ENCODE assay signal across 27 cellular contexts in the genomic region with DNA sequence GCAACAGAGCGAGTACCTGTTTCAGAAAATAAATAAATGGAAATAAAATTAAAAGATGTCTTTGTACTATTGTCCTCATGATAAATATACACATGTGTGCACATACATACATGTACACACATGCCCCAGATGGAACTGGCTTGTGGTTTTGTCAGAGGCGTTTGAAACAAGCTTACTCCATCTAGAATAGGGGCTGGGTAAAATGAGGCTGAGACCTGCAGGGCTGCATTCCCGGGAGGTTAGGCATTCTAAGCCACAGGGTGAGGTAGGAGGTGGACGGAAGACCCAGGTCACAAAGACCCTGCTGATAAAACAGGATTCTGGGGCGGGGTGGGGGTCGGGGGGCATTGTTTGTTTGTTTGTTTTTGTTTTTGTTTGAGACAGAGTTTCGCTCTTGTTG. TPM values are rescaled to one million over a fixed set of nuclear protein-coding genes. Genes with fewer than 3 reads are reported as not detected.
DNase-seq lines count a peak whose midpoint lies in the region; ATAC-seq and TF ChIP-seq lines count a peak whose summit lies in the region.
"Had no signal": no experiment of that assay in that cellular context is flagged by ENCODE, and none has a peak within 500 bp of the region (broad histone marks: within the 10 kb centered on the region; RNA-seq: fewer than 3 reads in every experiment).

No MANE protein-coding gene starts in this region.

- no peak overlapping the region for H3K14ac ChIP-seq in trophoblast cell (ENCODE audit: low read length)

- H3K27me3 ChIP-seq in PC-9 (ENCODE audit: insufficient read depth, low read depth) (no peaks in the 10 kb centered on the region), trophoblast cell (ENCODE audit: insufficient read depth, low read length) (no peaks in the 10 kb centered on the region), gastrocnemius medialis (no peaks in the 10 kb centered on the region)
- H3K27me3 ChIP-seq: BE2C, MG63, SJSA1 had no signal

- no TSS peak for BruUV-seq in PC-9 (replicated peaks; lab: Mats Ljungman, UMichigan)

- ATAC-seq in activated CD4-positive, CD25-positive, alpha-beta regulatory T cell treated with anti-CD3 and anti-CD28 coated beads, Interleukin-2, amount 50 U/mL, for 24 hours = no peak
- ATAC-seq in gastrocnemius medialis = no peak
- ATAC-seq: HepG2, K562 had no signal

- DNase-seq in ELF-1 (ENCODE audit: low read depth, low spot score) = peak; percentile 65
- peak; percentile 52 to 79 for DNase-seq in PC-9
- DNase-seq in epithelial cell of prostate (ENCODE audit: low read depth, low spot score) = peak; percentile 84
- peak; percentile 91 to 92 for DNase-seq in trophoblast cell
- no peak for DNase-seq in NCI-H1417 (lab: John Stamatoyannopoulos, UW)
- DNase-seq in gastrocnemius medialis = no peak
- DNase-seq: 8988T; ACHN; BE2C; CD8-positive, alpha-beta memory T cell; DMS 273 treated with DMSO at 0.1 percent for 48 hours; DMS79; EL; GF-D8; MG63; NCI-H1048; NCI-H1436 treated with DMSO at 0.1 percent for 48 hours; NCI-H187 treated with DMSO at 0.1 percent for 48 hours; NCI-H446; NCI-H524 treated with DMSO at 0.1 percent for 48 hours; NCI-H774; Right ventricle myocardium superior; RPMI8226 had no signal

- peak overlapping the region; percentile 55 for H4K8ac ChIP-seq in trophoblast cell (ENCODE audit: low read depth, low read length)

- intact Hi-C loops in PC-9 (cut with micrococcal nuclease; ENCODE audit: unreplicated experiment) = no loop called here
- intact Hi-C loops in gastrocnemius medialis (cut with DNase I; ENCODE audit: low total_unique reads) = loop anchor here (10.0 kb wide), 1 partner anchor 216 kb away; no protein-coding TSS in a partner anchor

- H4K91ac ChIP-seq in trophoblast cell (ENCODE audit: low read depth, low read length) = peak overlapping the region; percentile 91

- no peak overlapping the region for H4K12ac ChIP-seq in trophoblast cell (ENCODE audit: low read depth, low read length)

- peak overlapping the region; percentile 94 for H3K27ac ChIP-seq in PC-9
- peak overlapping the region; percentile 93 for H3K27ac ChIP-seq in epithelial cell of prostate
- peak overlapping the region; percentile 80 for H3K27ac ChIP-seq in trophoblast cell (ENCODE audit: low read depth, low read length)
- H3K27ac ChIP-seq in gastrocnemius medialis = no peak overlapping the region
- H3K27ac ChIP-seq: SJSA1 had no signal

- H3K79me2 ChIP-seq in PC-9 (ENCODE audit: low read depth) (no peaks in the 10 kb centered on the region), trophoblast cell (ENCODE audit: control insufficient read depth, insufficient read depth, low read length, poor library complexity) (peaks cover 2% of the 10 kb centered on the region)

- H2AFZ ChIP-seq in PC-9 = no peak overlapping the region
- H2AFZ ChIP-seq in trophoblast cell (ENCODE audit: insufficient read depth, low read length, poor library complexity) = no peak overlapping the region

- H3K4ac ChIP-seq in trophoblast cell (ENCODE audit: low read depth, low read length) = peak overlapping the region; percentile 63

- H3K9me2 ChIP-seq in PC-9 (ENCODE audit: insufficient read depth) = no peaks in the 10 kb centered on the region

- peak overlapping the region; percentile 92 for H2BK12ac ChIP-seq in trophoblast cell (ENCODE audit: low read length)

- in situ Hi-C loops in gastrocnemius medialis (cut with MboI; ENCODE audit: low sequenced_read_pairs in 4 of 4) = no loop called here

- peaks cover 33% of the 10 kb centered on the region for H3F3A ChIP-seq in PC-9 (ENCODE audit: insufficient read depth, low read depth)

- H3K9me3 ChIP-seq in PC-9 (ENCODE audit: insufficient read depth, low read depth) (no peaks in the 10 kb centered on the region), trophoblast cell (ENCODE audit: insufficient read depth, low read depth, low read length) (peaks cover under 1% of the 10 kb centered on the region), gastrocnemius medialis (no peaks in the 10 kb centered on the region)
- H3K9me3 ChIP-seq: BE2C, MG63, SJSA1 had no signal

- H3K23ac ChIP-seq in trophoblast cell (ENCODE audit: low read length) = no peak overlapping the region

- TF ChIP-seq POLR2A in gastrocnemius medialis (IDR thresholded peaks at IDR 0.05) = no peak

- POLR2A ChIA-PET in PC-9 (lab: Charles Lee; ENCODE audit: unreplicated experiment) = interaction anchor here (0.6 kb wide), 1 partner anchor 484 kb away, joined by 29 read pairs; no protein-coding TSS in a partner anchor

- no CpG with 5 or more reads among the region's 7 CpGs for WGBS in trophoblast cell (ENCODE audit: extremely low coverage, insufficient coverage, insufficient read length)

- H3K79me1 ChIP-seq in trophoblast cell (ENCODE audit: low read length) = peaks cover 37% of the 10 kb centered on the region

- CTCF ChIA-PET in PC-9 (lab: Charles Lee) = interaction anchor here (1.0 kb wide), 1 partner anchor 102 kb away, joined by 4 read pairs; no protein-coding TSS in a partner anchor

- peak overlapping the region; percentile 85 for H2BK5ac ChIP-seq in trophoblast cell (ENCODE audit: low read depth, low read length, poor library complexity)

- H3K18ac ChIP-seq in trophoblast cell (ENCODE audit: low read length) = no peak overlapping the region

- H3K4me3 ChIP-seq in PC-9 (no peak overlapping the region), trophoblast cell (ENCODE audit: low read depth, low read length) (no peak overlapping the region), gastrocnemius medialis (no peak overlapping the region)
- H3K4me3 ChIP-seq: K562, MG63, SJSA1 had no signal

- TF ChIP-seq CTCF in PC-9 (conservative IDR thresholded peaks at IDR 0.05) = no peak
- no peak for TF ChIP-seq CTCF in gastrocnemius medialis (IDR thresholded peaks at IDR 0.05 in 4 of 5, conservative IDR thresholded peaks at IDR 0.05 in 1 of 5)

- H2AK5ac ChIP-seq in trophoblast cell (ENCODE audit: low read length) = no peak overlapping the region

- H4K20me1 ChIP-seq in PC-9 (ENCODE audit: insufficient read depth) = no peaks in the 10 kb centered on the region

- H3K4me1 ChIP-seq in PC-9 (replicated peaks; ENCODE audit: insufficient read depth) (peaks cover 81% of the 10 kb centered on the region), trophoblast cell (ENCODE audit: control insufficient read depth in 1 of 2, insufficient read depth in 2 of 2, low read length in 2 of 2) (peaks cover 25 to 27% of the 10 kb centered on the region in 2 experiments), gastrocnemius medialis (peaks cover 4 to 16% of the 10 kb centered on the region in 2 donors)
- H3K4me1 ChIP-seq: BE2C had no signal

- peak overlapping the region; percentile 59 for H3K4me2 ChIP-seq in PC-9
- peak overlapping the region; percentile 39 for H3K4me2 ChIP-seq in trophoblast cell (ENCODE audit: low read length)

- no peaks in the 10 kb centered on the region for H3K36me3 ChIP-seq in PC-9 (ENCODE audit: low read depth)
- H3K36me3 ChIP-seq in trophoblast cell (ENCODE audit: control insufficient read depth in 1 of 2, insufficient read depth in 2 of 2, low read length in 2 of 2) = no peaks in the 10 kb centered on the region
- H3K36me3 ChIP-seq in gastrocnemius medialis = no peaks in the 10 kb centered on the region
- H3K36me3 ChIP-seq: BE2C, MG63, SJSA1 had no signal

- H2BK120ac ChIP-seq in trophoblast cell (ENCODE audit: insufficient read depth, low read length, poor library complexity) = peak overlapping the region; percentile 87

- H3K9ac ChIP-seq in trophoblast cell (ENCODE audit: low read length) = no peak overlapping the region

RNA-seq across cellular contexts. Expression of gene SIN3B, which starts 8.1 kb away (rescaled TPM):
- 72.6 and 83.8 TPM in 2 replicates for total RNA-seq in PC-9 (2021)
- polyA plus RNA-seq in trophoblast cell (2013) = 123 and 128 TPM in 2 replicates
- total RNA-seq in gastrocnemius medialis = 10 to 100 TPM; 11.6 to 15.2 (median 14.3) TPM

Comparison
In these comparisons a context has a peak if more than half of its experiments do, and no peak if none do; other contexts are left out.
1. DNase-seq: peak in ELF-1 (single experiment), PC-9 (2 of 2), epithelial cell of prostate (single experiment) and trophoblast cell (2 of 2); none in NCI-H1417 (0 of 3) and gastrocnemius medialis (0 of 2).
2. H3K27ac ChIP-seq: peak in PC-9 (single experiment), epithelial cell of prostate (single experiment) and trophoblast cell (single experiment); none in gastrocnemius medialis (0 of 4).